ENCODE assay signal across 14 cellular contexts in the genomic region with DNA sequence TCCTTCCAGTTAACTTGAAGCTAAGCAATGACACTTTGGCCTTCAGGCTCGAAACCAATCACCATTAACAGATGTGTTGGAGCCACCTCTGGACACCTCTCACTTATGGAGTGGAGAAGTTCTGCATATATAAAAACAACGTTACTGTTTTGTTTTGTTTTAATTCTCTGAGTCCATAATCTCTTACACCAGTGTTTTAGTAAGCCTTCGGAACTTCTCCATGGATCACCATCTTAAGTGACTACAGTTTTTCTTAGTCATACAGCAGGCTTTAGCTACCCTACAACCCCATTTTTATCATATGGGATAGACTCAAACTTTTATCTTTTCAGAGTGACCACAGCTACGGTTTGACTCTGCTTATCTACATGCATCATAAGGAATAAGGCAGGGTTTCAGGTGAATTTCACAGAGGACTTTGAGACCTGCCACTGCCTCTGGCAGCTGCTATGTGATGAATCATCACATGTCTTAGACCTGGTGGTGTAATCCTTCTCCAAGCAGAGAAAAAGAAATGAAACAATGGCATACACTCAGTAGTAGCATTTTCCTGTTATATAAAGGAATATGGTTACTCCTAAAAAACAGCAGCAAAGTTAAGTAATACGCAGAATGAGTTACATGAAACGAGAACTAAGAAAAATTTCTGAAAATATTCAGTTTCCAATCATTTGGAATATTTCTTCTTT. TPM values are rescaled to one million over a fixed set of nuclear protein-coding genes. Genes with fewer than 3 reads are reported as not detected.
A peak's percentile ranks its signal among the peaks of the same experiment; 100 is the strongest.
DNase-seq lines count a peak whose midpoint lies in the region; ATAC-seq and TF ChIP-seq lines count a peak whose summit lies in the region.
"Had no signal": no experiment of that assay in that cellular context is flagged by ENCODE, and none has a peak within 500 bp of the region (broad histone marks: within the 10 kb centered on the region; RNA-seq: fewer than 3 reads in every experiment).

No MANE protein-coding gene starts in this region.

- no peaks in the 10 kb centered on the region for H3K27me3 ChIP-seq in tibial nerve

- H3K36me3 ChIP-seq in mucosa of descending colon (ENCODE audit: low read depth) (no peaks in the 10 kb centered on the region), tibial nerve (no peaks in the 10 kb centered on the region)
- H3K36me3 ChIP-seq: HAP-1 had no signal

- no peak overlapping the region for H3K4me3 Mint-ChIP-seq in Calu3 (ENCODE audit: low read depth, unreplicated experiment)
- H3K4me3 Mint-ChIP-seq: B cell; dendritic cell treated with granulocyte-macrophage colony-stimulating factor and Interleukin-4, amounts not matched to agents 40 ng/mL and 50 ng/mL, for 4 days had no signal

- WGBS in tibial nerve, 2 donors = 72 to 77% methylated on average over 6 of the region's 6 CpGs

- POLR2A ChIA-PET in HEK293T (lab: Yijun Ruan, JAX) = interaction anchor here (1.0 to 1.5 kb wide), 2 partner anchors 474 to 648 kb away, joined by 3 to 4 read pairs; no protein-coding TSS in a partner anchor

- H3K9me3 ChIP-seq in mucosa of descending colon = no peaks in the 10 kb centered on the region
- peaks cover 0 to 5% (median 0%) of the 10 kb centered on the region in 4 donors for H3K9me3 ChIP-seq in tibial nerve
- H3K9me3 ChIP-seq: HAP-1 had no signal

- no peak overlapping the region for H3K27ac Mint-ChIP-seq in Calu3 (ENCODE audit: unreplicated experiment)
- H3K27ac Mint-ChIP-seq: B cell; dendritic cell treated with granulocyte-macrophage colony-stimulating factor and Interleukin-4, amounts not matched to agents 40 ng/mL and 50 ng/mL, for 4 days had no signal

- CTCF ChIA-PET in Calu3 (lab: Charles Lee) (interaction anchor here (0.5 to 0.9 kb wide), 3 partner anchors 34 to 569 kb away, joined by 3 to 4 read pairs (median 3); no protein-coding TSS in a partner anchor), HEK293T (lab: Yijun Ruan, JAX) (interaction anchor here (0.6 to 0.8 kb wide), 2 partner anchors 441 to 449 kb away, joined by 3 read pairs; no protein-coding TSS in a partner anchor)

- H3K27me3 Mint-ChIP-seq in Calu3 (ENCODE audit: unreplicated experiment) = no peaks in the 10 kb centered on the region

- no peaks in the 10 kb centered on the region for H3K36me3 Mint-ChIP-seq in Calu3 (ENCODE audit: insufficient read depth, unreplicated experiment)

- H3K27ac ChIP-seq in tibial nerve = no peak overlapping the region

- TF ChIP-seq EP300 in tibial nerve (IDR thresholded peaks at IDR 0.05) = no peak

- H3K9me3 Mint-ChIP-seq in Calu3 (ENCODE audit: low read depth, unreplicated experiment) = peaks cover 2% of the 10 kb centered on the region
- H3K9me3 Mint-ChIP-seq: dendritic cell treated with granulocyte-macrophage colony-stimulating factor and Interleukin-4, amounts not matched to agents 40 ng/mL and 50 ng/mL, for 4 days had no signal

- DNase-seq in Calu3 (peak; percentile 18), NCI-H69 (lab: John Stamatoyannopoulos, UW) (peak; percentile 14), epithelial cell of esophagus (ENCODE audit: low read depth) (peak; percentile 72), mucosa of descending colon (peak in 1 of 3 donors; percentile 6), tibial nerve (ENCODE audit: low spot score in 2 of 2) (no peak), HEK293T (ENCODE audit: extremely low spot score) (no peak), NCI-H1417 (lab: John Stamatoyannopoulos, UW) (no peak)
- DNase-seq in activated effector memory CD4-positive, alpha-beta T cell treated with anti-CD3 and anti-CD28 coated beads, Interleukin-2, amount 50 U/mL, for 16 hours = no peak
- DNase-seq: activated CD4-positive, CD25-positive, alpha-beta regulatory T cell; DND-41; NCI-H2171 had no signal

- no TSS peak for BruUV-seq in Calu3 (replicated peaks; lab: Mats Ljungman, UMichigan)

- TF ChIP-seq CTCF in Calu3 (IDR thresholded peaks at IDR 0.05; ENCODE audit: unreplicated experiment) (no peak), epithelial cell of esophagus (IDR thresholded peaks at IDR 0.05; ENCODE audit: insufficient read depth, low read depth, low read length, missing control alignments) (no peak), mucosa of descending colon (IDR thresholded peaks at IDR 0.05) (no peak), tibial nerve (IDR thresholded peaks at IDR 0.05) (no peak)

- H3K4me3 ChIP-seq in epithelial cell of esophagus (ENCODE audit: low read length) (no peak overlapping the region), mucosa of descending colon (no peak overlapping the region), tibial nerve (no peak overlapping the region)
- H3K4me3 ChIP-seq: HAP-1 had no signal

- intact Hi-C loops in Calu3 (cut with micrococcal nuclease; ENCODE audit: unreplicated experiment) = loop anchor here (5.0 to 10.0 kb wide), 2 partner anchors 112 to 435 kb away; no protein-coding TSS in a partner anchor
- intact Hi-C loops in mucosa of descending colon (cut with DNase I, micrococcal nuclease) = loop anchor here in 1 of 2 donors (10.0 kb wide), 1 partner anchor 678 kb away; the partner anchor contains the start of gene TRMT11

- H3K4me1 Mint-ChIP-seq in Calu3 (ENCODE audit: low read depth, unreplicated experiment) = peaks cover 23% of the 10 kb centered on the region

- peak; percentile 95 for ATAC-seq in mucosa of descending colon

- H3K4me1 ChIP-seq in mucosa of descending colon (ENCODE audit: low read depth) (peaks cover 5% of the 10 kb centered on the region), tibial nerve (peaks cover 0 to 5% (median 0%) of the 10 kb centered on the region in 4 donors)

- TF ChIP-seq POLR2A in tibial nerve (IDR thresholded peaks at IDR 0.05) = no peak

TF ChIP-seq in HEK293T, 16 proteins besides CTCF, POLR2A, EP300 and RAD21:
- no peak for TF ChIP-seq FOXA1 (IDR thresholded peaks at IDR 0.05)
- TF ChIP-seq ZNF384 (IDR thresholded peaks at IDR 0.05) = no peak
- TF ChIP-seq ELF4 (IDR thresholded peaks at IDR 0.05) = no peak
- TF ChIP-seq FOXM1 (IDR thresholded peaks at IDR 0.05; ENCODE audit: borderline replicate concordance) = no peak
- no peak for TF ChIP-seq PKNOX1 (IDR thresholded peaks at IDR 0.05)
- TF ChIP-seq CTBP1 (IDR thresholded peaks at IDR 0.05; ENCODE audit: borderline replicate concordance) = no peak
- no peak for TF ChIP-seq HDGF (IDR thresholded peaks at IDR 0.05; ENCODE audit: borderline replicate concordance)
- TF ChIP-seq FOXK2 (IDR thresholded peaks at IDR 0.05) = no peak
- no peak for TF ChIP-seq SUZ12 (IDR thresholded peaks at IDR 0.05)
- no peak for TF ChIP-seq NFRKB (IDR thresholded peaks at IDR 0.05)
- no peak for TF ChIP-seq ARNT (IDR thresholded peaks at IDR 0.05)
- no peak for TF ChIP-seq TARDBP (IDR thresholded peaks at IDR 0.05)
- TF ChIP-seq LEF1 (IDR thresholded peaks at IDR 0.05; ENCODE audit: borderline replicate concordance) = no peak
- no peak for TF ChIP-seq L3MBTL2 (conservative IDR thresholded peaks at IDR 0.05)
- no peak for TF ChIP-seq BHLHE40 (IDR thresholded peaks at IDR 0.05; ENCODE audit: borderline replicate concordance)
- no peak for TF ChIP-seq SP1 (IDR thresholded peaks at IDR 0.05)

RNA-seq across cellular contexts. Expression of gene HDDC2, which starts 5.5 kb away (rescaled TPM):
- total RNA-seq in Calu3 (2022) = 22.4 and 24.2 TPM in 2 replicates
- total RNA-seq in mucosa of descending colon = 10 to 100 TPM; 39.9 to 64.2 (median 56.7) TPM
- total RNA-seq in tibial nerve = 10 to 100 TPM; 42.6 to 76.6 (median 62.3) TPM

Comparison
In these comparisons a context has a peak if more than half of its experiments do, and no peak if none do; other contexts are left out.
1. DNase-seq: peak in Calu3 (single experiment), NCI-H69 (single experiment) and epithelial cell of esophagus (single experiment); none in activated effector memory CD4-positive, alpha-beta T cell treated with anti-CD3 and anti-CD28 coated beads, Interleukin-2, amount 50 U/mL, for 16 hours (single experiment), tibial nerve (0 of 2), HEK293T (single experiment) and NCI-H1417 (0 of 3).